9 cellular contexts compared by ENCODE assay signal in the genomic region with DNA sequence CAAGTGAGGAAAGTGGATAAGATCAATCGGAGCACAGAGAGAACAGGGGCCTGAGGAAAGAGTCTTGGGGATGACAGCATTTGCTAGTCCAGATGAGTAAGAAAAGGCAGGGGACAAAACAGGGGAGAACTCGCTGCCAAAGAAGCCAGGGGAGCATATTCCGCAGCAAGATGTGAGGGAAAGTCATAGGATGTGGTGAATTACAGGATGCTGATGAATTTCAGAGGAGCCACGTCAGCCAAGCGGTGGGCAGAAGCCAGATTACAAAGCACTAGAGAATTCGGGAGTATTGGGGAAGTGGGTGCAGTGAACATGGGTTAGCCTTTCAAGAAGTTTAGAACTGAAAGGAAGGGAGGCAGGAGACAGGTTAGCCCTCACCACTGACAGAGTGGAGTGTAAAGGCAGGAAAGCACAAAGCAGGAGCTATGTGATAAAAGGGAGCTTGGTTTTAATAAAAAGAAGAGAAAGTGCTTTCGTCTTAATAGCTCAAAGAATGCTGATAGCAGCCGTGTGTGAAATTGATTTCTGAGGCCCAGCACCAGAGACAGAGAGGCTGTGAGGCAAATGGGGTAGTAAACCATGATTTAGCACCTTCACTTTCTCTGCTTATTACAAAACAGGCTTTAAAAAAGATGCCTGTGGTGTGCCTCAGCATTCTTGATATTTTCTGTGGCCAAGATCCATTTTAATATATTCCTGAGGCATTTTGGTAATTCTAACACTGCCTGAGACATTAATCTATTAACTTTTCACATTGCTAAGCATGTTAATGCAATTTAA. TPM values are rescaled to one million over a fixed set of nuclear protein-coding genes. Genes with fewer than 3 reads are reported as not detected.
DNase-seq lines count a peak whose midpoint lies in the region; ATAC-seq and TF ChIP-seq lines count a peak whose summit lies in the region.
"Had no signal": no experiment of that assay in that cellular context is flagged by ENCODE, and none has a peak within 500 bp of the region (broad histone marks: within the 10 kb centered on the region; RNA-seq: fewer than 3 reads in every experiment).

No MANE protein-coding gene starts in this region.

- peak overlapping the region; percentile 91 for H3K27ac ChIP-seq in SK-N-MC

- H3K9ac ChIP-seq in SK-N-MC (ENCODE audit: insufficient read length) = peak overlapping the region; percentile 53

- peak overlapping the region; percentile 67 for H3K4me3 ChIP-seq in SK-N-MC
- peak overlapping the region; percentile 40 for H3K4me3 ChIP-seq in fibroblast of pulmonary artery (replicated peaks; ENCODE audit: low read depth, low read length)

- ATAC-seq in GM19328 (IDR thresholded peaks at IDR 0.05; ENCODE audit: unreplicated experiment) (no peak), GM19397 (IDR thresholded peaks at IDR 0.05; ENCODE audit: unreplicated experiment) (no peak)

- TF ChIP-seq CTCF in fibroblast of pulmonary artery (IDR thresholded peaks at IDR 0.05; ENCODE audit: low read length, missing control alignments) = no peak

- DNase-seq in GM04503 (ENCODE audit: low read depth) (peak; percentile 98), SK-N-MC (ENCODE audit: low read depth, low spot score) (peak; percentile 52), fibroblast of pulmonary artery (ENCODE audit: low read depth) (peak; percentile 98), renal cortical epithelial cell (ENCODE audit: low read depth) (peak; percentile 97), SKM-1 treated with dmso at 0.1 percent for 144 hours (lab: John Stamatoyannopoulos, UW; ENCODE audit: unreplicated experiment) (no peak), globus pallidus (ENCODE audit: low spot score) (no peak)
- DNase-seq: NCI-H2171 had no signal

- H3K9me3 ChIP-seq in SK-N-MC (ENCODE audit: low read depth, low read length) = no peaks in the 10 kb centered on the region

- no peaks in the 10 kb centered on the region for H3K36me3 ChIP-seq in SK-N-MC (ENCODE audit: insufficient read depth, low read length)

RNA-seq across cellular contexts. Expression of gene ADAMTSL1, which starts 16.8 kb away (rescaled TPM):
- 1.5 and 2.3 TPM in 2 replicates for total RNA-seq in renal cortical epithelial cell

Comparison
In these comparisons a context has a peak if more than half of its experiments do, and no peak if none do; other contexts are left out.
1. DNase-seq: peak in GM04503 (single experiment), SK-N-MC (single experiment), fibroblast of pulmonary artery (single experiment) and renal cortical epithelial cell (single experiment); none in SKM-1 treated with dmso at 0.1 percent for 144 hours (single experiment) and globus pallidus (single experiment).